ENCODE assay signal across 8 cellular contexts in genomic region chr16:4425378-4426020, GRCh38.
DNase-seq lines count a peak whose midpoint lies in the region; ATAC-seq and FAIRE-seq lines count a peak whose summit lies in the region.

DNAJA3 (plus strand) TSS chr16:4425868; CDS start chr16:4425882, 14 bp downstream.

- peak; percentile 66 for FAIRE-seq in islet of Langerhans (lab: Jason Lieb, UNC)

- DNase-seq in AG20443 (ENCODE audit: low spot score), result peak; percentile 100
- peak; percentile 95 to 97 for DNase-seq in NCI-H446 (lab: John Stamatoyannopoulos, UW)
- DNase-seq in activated CD4-positive, CD25-positive, alpha-beta regulatory T cell treated with anti-CD3 and anti-CD28 coated beads, Interleukin-2, amount 50 U/mL, for 16 hours (ENCODE audit: low read depth, low spot score), result peak; percentile 85
- peak; percentile 94 for DNase-seq in central memory CD4-positive, alpha-beta T cell
- peak; percentile 83 to 84 for DNase-seq in stimulated activated CD4-positive, alpha-beta T cell treated with anti-CD3 and anti-CD28 coated beads, Interleukin-12 subunit alpha, Interleukin-12 subunit beta, amount 100 ng/mL, for 24 hours (ENCODE audit: low read depth in 2 of 2)

- ATAC-seq in GM19043 (IDR thresholded peaks at IDR 0.05; ENCODE audit: low read depth, unreplicated experiment) (peak; percentile 86), HG03354 (IDR thresholded peaks at IDR 0.05; ENCODE audit: poor library complexity, severe bottlenecking, unreplicated experiment) (peak; percentile 89)

Comparison
In these comparisons a context has a peak if more than half of its experiments do, and no peak if none do; other contexts are left out.
1. Peak in every context shown above with its lines: DNase-seq and ATAC-seq.